12 cellular contexts compared by ENCODE assay signal in the genomic region with DNA sequence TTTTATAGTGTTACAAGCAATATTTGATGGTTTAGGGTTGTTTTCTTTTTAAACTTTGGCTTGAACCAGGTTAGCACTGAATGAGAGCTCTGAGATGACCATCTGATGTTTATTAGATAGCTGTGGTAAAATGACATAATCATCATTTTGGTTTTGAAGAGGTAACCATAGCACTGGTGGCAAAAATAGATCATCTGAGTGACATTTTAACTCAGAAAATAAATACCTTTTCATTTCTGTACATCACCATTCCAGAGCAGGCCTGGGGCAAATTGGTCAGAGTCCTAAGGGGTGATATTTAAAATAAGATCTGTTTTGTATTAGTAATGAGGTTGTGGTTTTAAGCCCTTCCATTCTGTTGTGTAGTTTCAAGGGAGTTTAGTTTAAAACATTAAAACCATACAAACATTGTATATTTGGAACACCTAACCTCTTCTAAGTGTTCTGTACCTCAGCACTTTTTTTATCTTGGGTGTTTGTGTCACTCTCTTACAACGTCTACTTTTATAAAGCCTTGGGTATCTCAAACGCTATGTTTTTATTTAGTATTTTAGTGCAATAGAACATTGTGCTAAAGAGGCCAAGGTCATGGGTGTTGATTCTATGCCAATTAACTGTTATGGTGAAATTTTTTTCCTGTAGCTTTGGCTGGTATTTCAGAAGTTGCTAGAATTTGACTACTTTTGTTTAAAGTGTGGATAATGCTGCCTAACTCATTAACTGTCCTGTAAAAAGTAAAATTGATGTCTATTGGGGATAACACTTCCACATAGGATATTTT.
A peak's percentile ranks its signal among the peaks of the same experiment; 100 is the strongest.
DNase-seq lines count a peak whose midpoint lies in the region; FAIRE-seq and TF ChIP-seq lines count a peak whose summit lies in the region.
"Had no signal": no experiment of that assay in that cellular context is flagged by ENCODE, and none has a peak within 500 bp of the region (broad histone marks: within the 10 kb centered on the region; RNA-seq: fewer than 3 reads in every experiment).

No MANE protein-coding gene starts in this region.

- H3K27ac ChIP-seq in mammary epithelial cell (ENCODE audit: insufficient read depth, low read depth, low read length) = peak overlapping the region; percentile 62

- no peaks in the 10 kb centered on the region for H3K36me3 Mint-ChIP-seq in osteocyte (ENCODE audit: unreplicated experiment)

- peaks cover 12% of the 10 kb centered on the region for H3K4me1 ChIP-seq in mammary epithelial cell (ENCODE audit: insufficient read depth, low read length)

- H3K9ac ChIP-seq in mammary epithelial cell (ENCODE audit: insufficient read depth, low read length) = no peak overlapping the region

- 53% methylated on average over 2 of the region's 2 CpGs for WGBS in mammary epithelial cell (ENCODE audit: low coverage, missing lambda C conversion rate)

- H2AFZ ChIP-seq in mammary epithelial cell (ENCODE audit: low read depth, low read length) = no peak overlapping the region

- H3K27me3 Mint-ChIP-seq in osteocyte (ENCODE audit: unreplicated experiment) = no peaks in the 10 kb centered on the region

- no peaks in the 10 kb centered on the region for H3K9me3 Mint-ChIP-seq in osteocyte (ENCODE audit: unreplicated experiment)

- H3K27ac Mint-ChIP-seq in osteocyte (ENCODE audit: unreplicated experiment) = peak overlapping the region; percentile 39

- no peaks in the 10 kb centered on the region for H4K20me1 ChIP-seq in mammary epithelial cell (ENCODE audit: insufficient read depth, low read length)

- H3K36me3 ChIP-seq in mammary epithelial cell (ENCODE audit: insufficient read depth, low read length) = no peaks in the 10 kb centered on the region

- BruUV-seq in mammary epithelial cell (replicated peaks; lab: Mats Ljungman, UMichigan) = no TSS peak

- FAIRE-seq in D721Med (lab: Jason Lieb, UNC) = peak; percentile 68

- H3K4me3 Mint-ChIP-seq in osteocyte (ENCODE audit: unreplicated experiment) = no peak overlapping the region

- TF ChIP-seq CTCF in D721Med (IDR thresholded peaks at IDR 0.05; ENCODE audit: insufficient read depth, missing control alignments) (no peak), mammary epithelial cell (conservative IDR thresholded peaks at IDR 0.05 in 1 of 2, IDR thresholded peaks at IDR 0.05 in 1 of 2; ENCODE audit: extremely low read depth in 1 of 2, insufficient read depth in 1 of 2, low read depth in 1 of 2, low read length in 2 of 2) (no peak), osteocyte (IDR thresholded peaks at IDR 0.05) (no peak), GM10248 (IDR thresholded peaks at IDR 0.05; ENCODE audit: control extremely low read depth, extremely low read depth, low read depth, missing control alignments) (no peak)

- no peaks in the 10 kb centered on the region for H3K27me3 ChIP-seq in mammary epithelial cell (ENCODE audit: insufficient read depth, low read length)

- H3K9me3 ChIP-seq in mammary epithelial cell (replicated peaks; ENCODE audit: insufficient read depth, low read length) = no peaks in the 10 kb centered on the region

- intact Hi-C loops in mammary epithelial cell (cut with micrococcal nuclease) = no loop called here

- no peak overlapping the region for H3K4me3 ChIP-seq in mammary epithelial cell (replicated peaks in 1 of 3; ENCODE audit: insufficient read depth in 1 of 3, low read depth in 2 of 3, low read length in 3 of 3)

- H3K4me1 Mint-ChIP-seq in osteocyte (ENCODE audit: unreplicated experiment) = peaks cover 41% of the 10 kb centered on the region

- CTCF ChIA-PET in HEK293T (lab: Yijun Ruan, JAX) (no interaction called here), mammary epithelial cell (lab: Charles Lee; ENCODE audit: low non-redundant PET) (no interaction called here), GM10248 (lab: Yijun Ruan, JAX) (no interaction called here)

- POLR2A ChIA-PET in HEK293T (lab: Yijun Ruan, JAX) = no interaction called here
- POLR2A ChIA-PET in GM10248 (lab: Yijun Ruan, JAX) = no interaction called here

- dilution Hi-C loops in mammary epithelial cell (cut with HindIII; ENCODE audit: low sequenced_read_pairs) = no loop called here

- in situ Hi-C loops in mammary epithelial cell (cut with MboI; ENCODE audit: low sequenced_read_pairs in 2 of 2) = no loop called here

- H3K4me2 ChIP-seq in mammary epithelial cell (ENCODE audit: insufficient read depth, low read depth, low read length) = peak overlapping the region; percentile 43

- H3K79me2 ChIP-seq in mammary epithelial cell (ENCODE audit: insufficient read depth, low read length) = peaks cover 93% of the 10 kb centered on the region

- no peak for DNase-seq in D721Med (ENCODE audit: insufficient read length, low spot score)
- no peak for DNase-seq in HEK293T (ENCODE audit: extremely low spot score)
- peak; percentile 64 for DNase-seq in mammary epithelial cell
- DNase-seq in osteocyte (ENCODE audit: extremely low spot score, unreplicated experiment) = no peak
- no peak for DNase-seq in NCI-H2171 treated with DMSO at 0.1 percent for 48 hours (lab: John Stamatoyannopoulos, UW)
- no peak for DNase-seq in stimulated activated CD4-positive, alpha-beta T cell treated with anti-CD3 and anti-CD28 coated beads, Interleukin-4, amount 100 ng/mL, for 1 hour
- no peak for DNase-seq in GM10248 (ENCODE audit: extremely low spot score)
- DNase-seq: activated CD4-positive, alpha-beta T cell treated with anti-CD3 and anti-CD28 coated beads for 48 hours; activated gamma-delta T cell treated with Interleukin-2 at 50 U/mL for 16 hours; foreskin melanocyte; NCI-H1092; NCI-H345 had no signal

TF ChIP-seq in HEK293T, 16 proteins besides CTCF, POLR2A, EP300 and RAD21:
- TF ChIP-seq FOXA1 (IDR thresholded peaks at IDR 0.05) (no peak), BHLHE40 (IDR thresholded peaks at IDR 0.05; ENCODE audit: borderline replicate concordance) (no peak), L3MBTL2 (conservative IDR thresholded peaks at IDR 0.05) (no peak), ARNT (IDR thresholded peaks at IDR 0.05) (no peak), CTBP1 (IDR thresholded peaks at IDR 0.05; ENCODE audit: borderline replicate concordance) (no peak), ZNF384 (IDR thresholded peaks at IDR 0.05) (no peak), HDGF (IDR thresholded peaks at IDR 0.05; ENCODE audit: borderline replicate concordance) (no peak), ELF4 (IDR thresholded peaks at IDR 0.05) (no peak)
- TF ChIP-seq, protein P1, sequence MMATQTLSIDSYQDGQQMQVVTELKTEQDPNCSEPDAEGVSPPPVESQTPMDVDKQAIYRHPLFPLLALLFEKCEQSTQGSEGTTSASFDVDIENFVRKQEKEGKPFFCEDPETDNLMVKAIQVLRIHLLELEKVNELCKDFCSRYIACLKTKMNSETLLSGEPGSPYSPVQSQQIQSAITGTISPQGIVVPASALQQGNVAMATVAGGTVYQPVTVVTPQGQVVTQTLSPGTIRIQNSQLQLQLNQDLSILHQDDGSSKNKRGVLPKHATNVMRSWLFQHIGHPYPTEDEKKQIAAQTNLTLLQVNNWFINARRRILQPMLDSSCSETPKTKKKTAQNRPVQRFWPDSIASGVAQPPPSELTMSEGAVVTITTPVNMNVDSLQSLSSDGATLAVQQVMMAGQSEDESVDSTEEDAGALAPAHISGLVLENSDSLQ (IDR thresholded peaks at IDR 0.05) = peak; percentile 52; the same call in 1 of the 2 replicates
TF ChIP-seq in HEK293T: peak in this region for 1.
